Comparison of ENCODE assay signal across 8 cellular contexts in the genomic region with DNA sequence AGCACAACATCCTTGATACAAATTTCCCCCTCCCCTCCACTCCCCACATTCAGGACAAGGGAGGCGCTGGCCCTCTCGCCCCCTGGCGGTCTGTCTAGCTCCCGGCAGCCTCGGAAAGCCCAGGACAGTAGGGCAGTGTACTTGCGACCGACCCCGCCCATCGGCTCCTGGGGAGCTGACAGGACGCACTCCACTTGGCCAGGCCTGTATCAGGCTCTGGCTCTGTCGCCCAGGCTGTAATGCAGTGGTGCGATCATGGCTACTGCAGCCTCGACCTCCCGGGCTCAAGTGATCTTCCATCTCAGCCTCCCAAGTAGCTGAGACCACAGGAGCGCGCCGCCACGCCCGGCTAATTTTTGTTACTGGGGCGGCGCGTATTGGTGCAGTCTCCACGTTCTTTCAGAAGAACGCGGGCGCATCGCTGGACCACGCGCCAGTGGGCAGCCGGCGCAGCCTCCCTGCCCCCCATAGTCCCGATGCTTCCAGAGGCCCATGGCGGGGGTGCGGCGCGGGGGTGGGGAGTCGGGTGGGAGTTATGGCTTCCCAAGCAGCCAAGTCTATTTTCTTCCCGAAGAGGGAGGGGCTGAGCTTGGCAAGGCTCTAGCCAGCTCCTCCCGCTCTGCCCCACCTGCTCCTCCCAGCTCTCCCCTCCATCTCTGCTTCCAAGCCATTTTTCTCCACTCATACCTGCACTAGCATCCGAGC. TPM values are rescaled to one million over a fixed set of nuclear protein-coding genes. Genes with fewer than 3 reads are reported as not detected.
DNase-seq lines count a peak whose midpoint lies in the region; ATAC-seq and TF ChIP-seq lines count a peak whose summit lies in the region.

No MANE protein-coding gene starts in this region.

- H3K9me3 ChIP-seq in esophagus squamous epithelium, result no peaks in the 10 kb centered on the region
- H3K9me3 ChIP-seq in tibial nerve, result no peaks in the 10 kb centered on the region

- H3K4me3 ChIP-seq in esophagus squamous epithelium (peak overlapping the region in 3 of 4 donors; percentile 18 to 58 (median 31)), tibial nerve (peak overlapping the region in 2 of 4 donors; percentile 12 to 35)

- H3K27me3 ChIP-seq in esophagus squamous epithelium (no peaks in the 10 kb centered on the region), tibial nerve (peaks cover 0 to 7% of the 10 kb centered on the region in 2 donors)

- intact Hi-C loops in esophagus squamous epithelium (cut with DNase I), result no loop called here

- H3K4me1 Mint-ChIP-seq in naive thymus-derived CD8-positive, alpha-beta T cell, result peaks cover 0 to 14% (median 7%) of the 10 kb centered on the region in 4 donors

- 52% methylated on average over 22 of the region's 40 CpGs; no CpG with 5 or more reads in 1 of the 2 donors for WGBS in esophagus squamous epithelium, 2 donors
- 10 to 53% methylated on average over 17 to 37 of the region's 40 CpGs for WGBS in tibial nerve, 2 donors

- peak; percentile 83 for ATAC-seq in HG03108 (IDR thresholded peaks at IDR 0.05; ENCODE audit: unreplicated experiment)
- peak; percentile 86 to 95 for ATAC-seq in naive thymus-derived CD8-positive, alpha-beta T cell
- ATAC-seq in HG02763 (IDR thresholded peaks at IDR 0.05; ENCODE audit: unreplicated experiment), result no peak

- no peak for TF ChIP-seq POLR2A in esophagus squamous epithelium (IDR thresholded peaks at IDR 0.05)
- TF ChIP-seq POLR2A in tibial nerve (IDR thresholded peaks at IDR 0.05), result no peak

- TF ChIP-seq CTCF in GM12874 (IDR thresholded peaks at IDR 0.05; ENCODE audit: insufficient read depth, low read depth, low read length) (peak; percentile 73), esophagus squamous epithelium (IDR thresholded peaks at IDR 0.05) (peak in 5 of 6 experiments; percentile 9 to 48 (median 36)), tibial nerve (IDR thresholded peaks at IDR 0.05) (peak in 3 of 5 experiments; percentile 16 to 50 (median 33))

- POLR2A ChIA-PET in naive thymus-derived CD8-positive, alpha-beta T cell (lab: Charles Lee), result interaction anchor here (1.0 to 2.8 kb wide), 3 partner anchors 9 to 96 kb away, joined by 3 to 10 read pairs (median 7); partner anchors contain the start of genes NDUFA1, RNF113A and RPL39

- H3K27ac Mint-ChIP-seq in naive thymus-derived CD8-positive, alpha-beta T cell, result no peak overlapping the region

- H3K4me1 ChIP-seq in esophagus squamous epithelium, result peaks cover 0 to 15% (median 0%) of the 10 kb centered on the region in 3 donors
- H3K4me1 ChIP-seq in tibial nerve, result peaks cover 0 to 5% (median 0%) of the 10 kb centered on the region in 4 donors

- no peaks in the 10 kb centered on the region for H3K36me3 ChIP-seq in esophagus squamous epithelium
- no peaks in the 10 kb centered on the region for H3K36me3 ChIP-seq in tibial nerve

- H3K4me3 Mint-ChIP-seq in naive thymus-derived CD8-positive, alpha-beta T cell, result peak overlapping the region; percentile 18 to 65 (median 46)

- H3K27me3 Mint-ChIP-seq in naive thymus-derived CD8-positive, alpha-beta T cell, result peaks cover 0 to 2% (median 0%) of the 10 kb centered on the region in 5 donors

- peak; percentile 25 for DNase-seq in NOMO-1 treated with dmso at 0.1 percent for 144 hours (lab: John Stamatoyannopoulos, UW; ENCODE audit: unreplicated experiment)
- DNase-seq in activated T-cell treated with anti-CD3 and anti-CD28 coated beads, Interleukin-2, amount 50 U/mL, for 1 hour, result peak; percentile 61
- no peak for DNase-seq in esophagus squamous epithelium (lab: John Stamatoyannopoulos, UW)
- DNase-seq in naive thymus-derived CD8-positive, alpha-beta T cell, result peak; percentile 27 to 72 (median 42)
- peak in 1 of 2 donors; percentile 20 for DNase-seq in tibial nerve (ENCODE audit: low spot score in 2 of 2)

- H3K27ac ChIP-seq in esophagus squamous epithelium (no peak overlapping the region), tibial nerve (no peak overlapping the region)

- H3K36me3 Mint-ChIP-seq in naive thymus-derived CD8-positive, alpha-beta T cell, result no peaks in the 10 kb centered on the region

- no peaks in the 10 kb centered on the region for H3K9me3 Mint-ChIP-seq in naive thymus-derived CD8-positive, alpha-beta T cell

- TF ChIP-seq EP300 in tibial nerve (IDR thresholded peaks at IDR 0.05), result no peak

RNA-seq across cellular contexts. Expression of gene AKAP14, which starts 7.8 kb away (rescaled TPM):
- total RNA-seq in esophagus squamous epithelium (not detected), tibial nerve (not detected)
- total RNA-seq in naive thymus-derived CD8-positive, alpha-beta T cell, result not detected
- not detected for polyA plus RNA-seq in naive thymus-derived CD8-positive, alpha-beta T cell

RNA-seq across cellular contexts. Expression of gene NDUFA1, which starts 16.2 kb away (rescaled TPM):
- total RNA-seq in esophagus squamous epithelium (10 to 100 TPM; 54.0 to 94.7 (median 66.5) TPM), tibial nerve (10 to 100 TPM; 36.3 to 50.9 (median 42.7) TPM)
- total RNA-seq in naive thymus-derived CD8-positive, alpha-beta T cell, result 10 to 100 TPM; 52.6 to 54.9 TPM
- 100 to 1,000 TPM; 277 to 382 (median 308) TPM for polyA plus RNA-seq in naive thymus-derived CD8-positive, alpha-beta T cell

RNA-seq across cellular contexts. Expression of gene RNF113A, which starts 16.3 kb away (rescaled TPM):
- total RNA-seq in esophagus squamous epithelium, result 10 to 100 TPM in 2 of 4 donors, 1 to 10 TPM in 2; 8.1 to 23.4 (median 12.2) TPM
- 10 to 100 TPM; 40.6 to 41.4 TPM for total RNA-seq in naive thymus-derived CD8-positive, alpha-beta T cell
- 10 to 100 TPM; 48.8 to 69.5 (median 51.3) TPM for polyA plus RNA-seq in naive thymus-derived CD8-positive, alpha-beta T cell
- 10 to 100 TPM in 2 of 4 donors, 1 to 10 TPM in 2; 7.7 to 14.3 (median 10.9) TPM for total RNA-seq in tibial nerve

RNA-seq across cellular contexts. Expression of gene UPF3B, which starts 35.1 kb away (rescaled TPM):
- 1 to 10 TPM; 2.8 to 8.0 (median 5.1) TPM for total RNA-seq in esophagus squamous epithelium
- total RNA-seq in naive thymus-derived CD8-positive, alpha-beta T cell, result 10 to 100 TPM; 14.0 to 16.8 TPM
- polyA plus RNA-seq in naive thymus-derived CD8-positive, alpha-beta T cell, result 10 to 100 TPM in 1 of 3 donors, 1 to 10 TPM in 2; 8.6 to 11.0 (median 9.2) TPM
- total RNA-seq in tibial nerve, result 1 to 10 TPM; 6.3 to 7.0 (median 6.6) TPM

RNA-seq across cellular contexts. Expression of gene NKAP, which starts 55.7 kb away (rescaled TPM):
- total RNA-seq in esophagus squamous epithelium (1 to 10 TPM; 2.2 to 5.0 (median 2.6) TPM), tibial nerve (10 to 100 TPM in 2 of 4 donors, 1 to 10 TPM in 2; 5.2 to 11.4 (median 9.7) TPM)
- total RNA-seq in naive thymus-derived CD8-positive, alpha-beta T cell, result 10 to 100 TPM; 17.1 to 18.7 TPM
- 1 to 10 TPM; 2.4 to 6.3 (median 2.8) TPM for polyA plus RNA-seq in naive thymus-derived CD8-positive, alpha-beta T cell
